In genomic region chr7:100419660-100420226, GRCh38 we compare ENCODE assay signal across 3 cellular contexts.
TF ChIP-seq lines count a peak whose summit lies in the region.

No MANE protein-coding gene starts in this region.

TF ChIP-seq in SK-N-SH, 30 proteins besides CTCF, POLR2A, EP300 and RAD21 (continues in another document):
- TF ChIP-seq ZBTB33 (IDR thresholded peaks at IDR 0.05; ENCODE audit: borderline replicate concordance, low read depth) (no peak), TAF1 (IDR thresholded peaks at IDR 0.05; ENCODE audit: borderline replicate concordance, low read depth, low read length) (no peak), JUND (IDR thresholded peaks at IDR 0.05) (no peak), SIN3A (IDR thresholded peaks at IDR 0.05; ENCODE audit: borderline replicate concordance, low read depth, low read length) (no peak), IRF3 (IDR thresholded peaks at IDR 0.05; ENCODE audit: low read depth, low read length) (no peak), USF2 (IDR thresholded peaks at IDR 0.05; ENCODE audit: borderline replicate concordance, low read depth, low read length) (no peak), MEF2A (IDR thresholded peaks at IDR 0.05; ENCODE audit: borderline replicate concordance, low read depth) (no peak), TCF12 (IDR thresholded peaks at IDR 0.05) (no peak), MXI1 (IDR thresholded peaks at IDR 0.05; ENCODE audit: low read depth, low read length) (no peak), RCOR1 (IDR thresholded peaks at IDR 0.05; ENCODE audit: low read length) (no peak), GATA2 (CRISPR knock-in tag; IDR thresholded peaks at IDR 0.05) (no peak), GABPA (IDR thresholded peaks at IDR 0.05; ENCODE audit: low read depth) (no peak), USF1 (IDR thresholded peaks at IDR 0.05; ENCODE audit: borderline replicate concordance, low read depth) (no peak), TEAD4 (IDR thresholded peaks at IDR 0.05; ENCODE audit: borderline replicate concordance, insufficient read depth) (no peak), FOXJ3 (CRISPR knock-in tag; IDR thresholded peaks at IDR 0.05) (no peak), ELF1 (IDR thresholded peaks at IDR 0.05) (no peak), NFIC (IDR thresholded peaks at IDR 0.05; ENCODE audit: borderline replicate concordance) (no peak)

TF ChIP-seq in SK-N-SH treated with all-trans-retinoic acid at 6 μM for 48 hours, 23 proteins besides CTCF, POLR2A, EP300 and RAD21:
- no peak for TF ChIP-seq BACH2 (CRISPR knock-in tag; IDR thresholded peaks at IDR 0.05; ENCODE audit: borderline replicate concordance)
- TF ChIP-seq PPARA (CRISPR knock-in tag; IDR thresholded peaks at IDR 0.05; ENCODE audit: borderline replicate concordance), result no peak
- TF ChIP-seq TOX (CRISPR knock-in tag; IDR thresholded peaks at IDR 0.05; ENCODE audit: borderline replicate concordance), result no peak
- no peak for TF ChIP-seq GLIS3 (CRISPR knock-in tag; IDR thresholded peaks at IDR 0.05)
- TF ChIP-seq ESRRG (CRISPR knock-in tag; IDR thresholded peaks at IDR 0.05), result no peak
- TF ChIP-seq CSDC2 (CRISPR knock-in tag; IDR thresholded peaks at IDR 0.05), result no peak
- no peak for TF ChIP-seq OSR1 (CRISPR knock-in tag; IDR thresholded peaks at IDR 0.05)
- no peak for TF ChIP-seq TCF4 (CRISPR knock-in tag; IDR thresholded peaks at IDR 0.05; ENCODE audit: borderline replicate concordance)
- TF ChIP-seq ZFP3 (CRISPR knock-in tag; IDR thresholded peaks at IDR 0.05), result no peak
- TF ChIP-seq TSHZ2 (CRISPR knock-in tag; IDR thresholded peaks at IDR 0.05), result no peak
- no peak for TF ChIP-seq PATZ1 (CRISPR knock-in tag; IDR thresholded peaks at IDR 0.05; ENCODE audit: borderline replicate concordance)
- no peak for TF ChIP-seq CREB5 (CRISPR knock-in tag; IDR thresholded peaks at IDR 0.05; ENCODE audit: low read depth)
- TF ChIP-seq ARNTL (CRISPR knock-in tag; IDR thresholded peaks at IDR 0.05; ENCODE audit: borderline replicate concordance, low read depth), result no peak
- TF ChIP-seq ZNF8 (CRISPR knock-in tag; IDR thresholded peaks at IDR 0.05), result no peak

TF ChIP-seq in K562, 482 proteins besides CTCF, POLR2A, EP300 and RAD21:
- TF ChIP-seq ZBTB9 (CRISPR knock-in tag; IDR thresholded peaks at IDR 0.05), result no peak
- peak; percentile 63 for TF ChIP-seq CBFA2T3 (IDR thresholded peaks at IDR 0.05)
TF ChIP-seq in K562: peak in this region for 1.
